ENCODE assay signal across 34 cellular contexts in genomic region chr1:89175601-89176256, GRCh38. TPM values are rescaled to one million over a fixed set of nuclear protein-coding genes. Genes with fewer than 3 reads are reported as not detected.
"Had no signal": no experiment of that assay in that cellular context is flagged by ENCODE, and none has a peak within 500 bp of the region (broad histone marks: within the 10 kb centered on the region; RNA-seq: fewer than 3 reads in every experiment).

Gene GBP7 (minus strand): TSS chr1:89176003. CDS start chr1:89171935, 4,068 bp downstream.

- H3K9me3 ChIP-seq: adrenal gland, body of pancreas, colonic mucosa, gastrocnemius medialis, stomach, thyroid gland, upper lobe of left lung, vagina had no signal

- H3K4me1 ChIP-seq: adrenal gland, body of pancreas, colonic mucosa, gastrocnemius medialis, stomach, thyroid gland, upper lobe of left lung, vagina had no signal

- H3K4me1 Mint-ChIP-seq: WTC11 had no signal

- H3K36me3 ChIP-seq: adrenal gland, cardiac muscle cell, colonic mucosa, gastrocnemius medialis, stomach, thyroid gland, upper lobe of left lung, vagina had no signal

- H3K27me3 Mint-ChIP-seq: activated CD8-positive, alpha-beta memory T cell treated with anti-CD3 and anti-CD28 coated beads, Interleukin-2, amount 10 ng/mL, durations not matched to agents 7 days and 5 days; activated naive CD8-positive, alpha-beta T cell treated with anti-CD3 and anti-CD28 coated beads for 36 hours; naive thymus-derived CD4-positive, alpha-beta T cell; progenitor cell of endocrine pancreas had no signal

- H3K27ac ChIP-seq: adrenal gland, body of pancreas, cardiac muscle cell, colonic mucosa, gastrocnemius medialis, skin epidermis, stomach, thyroid gland, vagina had no signal

- DNase-seq: activated CD4-positive, alpha-beta T cell treated with anti-CD3 and anti-CD28 coated beads for 1 hour; activated CD4-positive, alpha-beta T cell treated with anti-CD3 and anti-CD28 coated beads, Interleukin-2, amount 50 U/mL, for 1 hour; activated CD8-positive, alpha-beta memory T cell treated with anti-CD3 and anti-CD28 coated beads, Interleukin-2, amount 10 ng/mL, durations not matched to agents 7 days and 5 days; activated CD8-positive, alpha-beta T cell treated with anti-CD3 and anti-CD28 coated beads, Interleukin-2, amount 10 ng/mL, durations not matched to agents 7 days and 5 days; activated effector memory CD4-positive, alpha-beta T cell treated with anti-CD3 and anti-CD28 coated beads, Interleukin-2, amount 50 U/mL, for 16 hours; activated naive CD4-positive, alpha-beta T cell treated with anti-CD3 and anti-CD28 coated beads for 36 hours; activated naive CD8-positive, alpha-beta T cell treated with anti-CD3 and anti-CD28 coated beads for 36 hours; adrenal gland; aorta; body of pancreas; cerebellar nuclear complex; colonic mucosa; effector memory CD4-positive, alpha-beta T cell; gastrocnemius medialis; glutamatergic neuron; left cardiac atrium; midbrain; naive thymus-derived CD4-positive, alpha-beta T cell; stimulated activated CD4-positive, alpha-beta T cell treated with anti-CD3 and anti-CD28 coated beads, Interleukin-12 subunit alpha, Interleukin-12 subunit beta, amount 100 ng/mL, for 4 hours; stimulated activated CD4-positive, alpha-beta T cell treated with anti-CD3 and anti-CD28 coated beads, Interleukin-4, amount 100 ng/mL, for 1 hour; stomach; T-helper 2 cell; thyroid gland; upper lobe of left lung had no signal

- H3K27me3 ChIP-seq: adrenal gland, body of pancreas, cardiac muscle cell, colonic mucosa, gastrocnemius medialis, stomach, thyroid gland, upper lobe of left lung, vagina had no signal

- H3K27ac Mint-ChIP-seq: activated CD8-positive, alpha-beta memory T cell treated with anti-CD3 and anti-CD28 coated beads, Interleukin-2, amount 10 ng/mL, durations not matched to agents 7 days and 5 days; activated CD8-positive, alpha-beta T cell treated with anti-CD3 and anti-CD28 coated beads, Interleukin-2, amount 10 ng/mL, durations not matched to agents 7 days and 5 days; activated naive CD4-positive, alpha-beta T cell treated with anti-CD3 and anti-CD28 coated beads for 36 hours; activated naive CD8-positive, alpha-beta T cell treated with anti-CD3 and anti-CD28 coated beads for 36 hours; progenitor cell of endocrine pancreas; WTC11 had no signal

- H3K36me3 Mint-ChIP-seq: WTC11 had no signal

- H3K9me3 Mint-ChIP-seq: activated naive CD4-positive, alpha-beta T cell treated with anti-CD3 and anti-CD28 coated beads for 36 hours; WTC11 had no signal

- H3K4me3 ChIP-seq: adrenal gland, body of pancreas, cardiac muscle cell, colonic mucosa, gastrocnemius medialis, skin epidermis, stomach, thyroid gland, upper lobe of left lung, vagina had no signal

- H3K4me3 Mint-ChIP-seq: activated CD8-positive, alpha-beta memory T cell treated with anti-CD3 and anti-CD28 coated beads, Interleukin-2, amount 10 ng/mL, durations not matched to agents 7 days and 5 days; activated CD8-positive, alpha-beta T cell treated with anti-CD3 and anti-CD28 coated beads, Interleukin-2, amount 10 ng/mL, durations not matched to agents 7 days and 5 days; activated naive CD4-positive, alpha-beta T cell treated with anti-CD3 and anti-CD28 coated beads for 36 hours; activated naive CD8-positive, alpha-beta T cell treated with anti-CD3 and anti-CD28 coated beads for 36 hours; WTC11 had no signal

RNA-seq across cellular contexts. Expression of gene GBP7, which starts in this region (rescaled TPM):
- total RNA-seq: body of pancreas, cardiac muscle cell, colonic mucosa, dermis microvascular lymphatic vessel endothelial cell, epithelial cell of proximal tubule, gastrocnemius medialis, left cardiac atrium, lower leg skin, omental fat pad, progenitor cell of endocrine pancreas, renal cortical epithelial cell, stomach, thyroid gland, vagina, WTC11 had no signal
